Comparison of ENCODE assay signal across 8 cellular contexts in genomic region chr1:157948547-157949152, GRCh38. TPM values are rescaled to one million over a fixed set of nuclear protein-coding genes. Genes with fewer than 3 reads are reported as not detected.
A peak's percentile ranks its signal among the peaks of the same experiment; 100 is the strongest.
DNase-seq lines count a peak whose midpoint lies in the region; ATAC-seq and TF ChIP-seq lines count a peak whose summit lies in the region.

No MANE protein-coding gene starts in this region.

- H4K20me1 ChIP-seq in OCI-LY1 (ENCODE audit: insufficient read depth, low read length) = no peaks in the 10 kb centered on the region

- ATAC-seq in esophagus mucosa (peak; percentile 54), GM21717 (IDR thresholded peaks at IDR 0.05; ENCODE audit: unreplicated experiment) (no peak)

- no peaks in the 10 kb centered on the region for H3K36me3 Mint-ChIP-seq in neural crest cell (ENCODE audit: low read depth)

- H3K9me3 ChIP-seq in OCI-LY1 (ENCODE audit: low read length) = no peaks in the 10 kb centered on the region

- no peaks in the 10 kb centered on the region for H3F3A ChIP-seq in OCI-LY1 (ENCODE audit: insufficient read depth, low read length)

- TF ChIP-seq CTCF in OCI-LY1 (IDR thresholded peaks at IDR 0.05; ENCODE audit: low read length) (peak; percentile 75), neural crest cell (conservative IDR thresholded peaks at IDR 0.05) (peak; percentile 63)

- peaks cover 17% of the 10 kb centered on the region for H3K4me1 Mint-ChIP-seq in neural crest cell

- H3K4me2 ChIP-seq in OCI-LY1 (ENCODE audit: low read length) = no peak overlapping the region

- H3K9ac ChIP-seq in OCI-LY1 (ENCODE audit: low read length) = no peak overlapping the region

- DNase-seq in NCI-H82 (lab: John Stamatoyannopoulos, UW) (peak; percentile 72), NCI-H82 treated with DMSO at 0.1 percent for 48 hours (lab: John Stamatoyannopoulos, UW; ENCODE audit: unreplicated experiment) (no peak), neural crest cell (ENCODE audit: low read depth, low spot score) (peak; percentile 14)
- no peak for DNase-seq in central memory CD4-positive, alpha-beta T cell
- no peak for DNase-seq in stimulated activated CD4-positive, alpha-beta T cell treated with anti-CD3 and anti-CD28 coated beads, Interleukin-4, amount 100 ng/mL, for 1 hour

- H3K9me3 Mint-ChIP-seq in neural crest cell = no peaks in the 10 kb centered on the region

- H3K27me3 Mint-ChIP-seq in neural crest cell (ENCODE audit: low read depth) = peaks cover 30% of the 10 kb centered on the region

- no peak overlapping the region for H2AFZ ChIP-seq in OCI-LY1 (ENCODE audit: low read length)

- H3K27ac Mint-ChIP-seq in neural crest cell (ENCODE audit: unreplicated experiment) = no peak overlapping the region

- H3K36me3 ChIP-seq in OCI-LY1 (ENCODE audit: insufficient read depth, low read length) = no peaks in the 10 kb centered on the region

- H3K27me3 ChIP-seq in OCI-LY1 (ENCODE audit: insufficient read depth, low read length) = no peaks in the 10 kb centered on the region

- H3K9me2 ChIP-seq in OCI-LY1 (ENCODE audit: low read depth, low read length) = no peaks in the 10 kb centered on the region

- no peak overlapping the region for H3K4me3 Mint-ChIP-seq in neural crest cell

- H3K27ac ChIP-seq in OCI-LY1 (ENCODE audit: low read depth, low read length, poor library complexity, severe bottlenecking) = no peak overlapping the region

- H3K79me2 ChIP-seq in OCI-LY1 (ENCODE audit: insufficient read depth, low read length) = no peaks in the 10 kb centered on the region

- no peak overlapping the region for H3K4me3 ChIP-seq in OCI-LY1 (ENCODE audit: low read depth, low read length, poor library complexity, severe bottlenecking)

- H3K4me1 ChIP-seq in OCI-LY1 (ENCODE audit: insufficient read depth, low read length, severe bottlenecking) = no peaks in the 10 kb centered on the region

RNA-seq across cellular contexts. Expression of gene KIRREL1, which starts 44.8 kb away (rescaled TPM):
- total RNA-seq in esophagus mucosa (9.9 TPM), neural crest cell (64.9 and 68.0 TPM in 2 replicates)

Comparison
In these comparisons a context has a peak if more than half of its experiments do, and no peak if none do; other contexts are left out.
1. DNase-seq: peak in NCI-H82 (single experiment) and neural crest cell (single experiment); none in NCI-H82 treated with DMSO at 0.1 percent for 48 hours (single experiment), central memory CD4-positive, alpha-beta T cell (single experiment) and stimulated activated CD4-positive, alpha-beta T cell treated with anti-CD3 and anti-CD28 coated beads, Interleukin-4, amount 100 ng/mL, for 1 hour (single experiment).